In genomic region chr7:75492020-75492419, GRCh38 we compare ENCODE assay signal across 1 cellular context.
TF ChIP-seq lines count a peak whose summit lies in the region.
"Not testable (repeated sequence)": the region's sequence is repeated elsewhere in the genome, so short reads cannot be mapped to it uniquely, and the experiment has no call there.

Gene SPDYE5, plus strand, starts transcription at chr7:75492320. Its CDS starts 1,728 bp downstream, at chr7:75494048.

- not testable (repeated sequence) for H3K4me3 ChIP-seq in neutrophil (ENCODE audit: low read depth in 1 of 2, low read length in 1 of 2)

- H3K27me3 ChIP-seq in neutrophil, result not testable (repeated sequence)

- H3K36me3 ChIP-seq in neutrophil, result not testable (repeated sequence)

- not testable (repeated sequence) for H3K4me1 ChIP-seq in neutrophil (ENCODE audit: control insufficient read depth in 1 of 2, insufficient read depth in 1 of 2, low read depth in 1 of 2, low read length in 1 of 2)

- H3K9me3 ChIP-seq in neutrophil, result not testable (repeated sequence)

- not testable (repeated sequence) for TF ChIP-seq CTCF in neutrophil (IDR thresholded peaks at IDR 0.05)

- H3K27ac ChIP-seq in neutrophil, result peak within 1 kb of the TSS; percentile 73
